ENCODE assay signal across 8 cellular contexts in the genomic region with DNA sequence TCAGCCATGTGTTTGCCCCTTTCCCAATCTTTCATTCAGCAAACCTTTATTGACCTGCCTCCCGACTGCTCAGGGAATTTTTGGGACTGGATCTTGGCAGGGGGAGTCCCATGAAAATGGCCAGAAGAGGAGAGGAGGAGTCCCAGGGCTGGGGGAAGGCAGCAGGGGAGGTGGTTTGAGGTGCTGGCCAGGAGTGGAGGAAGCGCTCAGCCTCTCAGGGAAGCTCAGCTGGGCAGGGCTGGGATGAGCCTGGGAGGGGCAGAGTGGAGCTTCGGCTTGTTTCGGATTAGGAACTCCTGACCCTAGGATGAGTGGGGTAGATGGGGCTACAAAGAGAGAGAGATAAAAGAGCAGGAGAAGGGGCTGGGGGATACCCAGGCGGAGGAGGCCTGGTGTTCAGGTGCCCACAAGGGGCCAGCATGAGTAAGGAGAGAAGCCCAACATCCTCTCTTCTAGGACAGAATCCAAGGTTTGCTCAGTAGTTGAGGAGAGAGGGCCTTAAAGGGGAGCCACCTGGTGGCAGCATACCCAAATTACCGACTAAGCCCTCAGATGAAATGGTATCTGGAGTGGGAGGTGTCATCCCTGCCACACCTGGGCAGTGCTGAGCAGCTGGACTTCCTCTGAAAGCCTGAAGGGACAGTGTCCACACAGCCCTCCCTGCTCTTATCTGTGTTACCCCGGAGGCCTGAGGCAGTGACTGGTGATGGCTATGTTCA.
DNase-seq lines count a peak whose midpoint lies in the region; FAIRE-seq lines count a peak whose summit lies in the region.

No MANE protein-coding gene starts in this region.

- in situ Hi-C loops in SK-MEL-5 (cut with HindIII; ENCODE audit: low pct_unique_long_range_greater_than_20kb, low sequenced_read_pairs): no loop called here

- DNase-seq in NCI-H2171 treated with DMSO at 0.1 percent for 48 hours (lab: John Stamatoyannopoulos, UW) (peak; percentile 20), NCI-H2171 (lab: John Stamatoyannopoulos, UW) (no peak), HT1080 (ENCODE audit: low read depth) (peak; percentile 56), SK-MEL-5 (ENCODE audit: low read depth, low spot score) (peak; percentile 61), glomerular endothelial cell (ENCODE audit: extremely low read depth, low read depth, low spot score) (peak; percentile 4), urothelium cell line (ENCODE audit: low spot score) (peak; percentile 48), NCI-H1436 (lab: John Stamatoyannopoulos, UW) (no peak)
- no peak for DNase-seq in activated CD8-positive, alpha-beta memory T cell treated with anti-CD3 and anti-CD28 coated beads, Interleukin-2, amount 50 U/mL, for 4 hours

- FAIRE-seq in urothelium cell line (lab: Jason Lieb, UNC): no peak

Comparison
In these comparisons a context has a peak if more than half of its experiments do, and no peak if none do; other contexts are left out.
1. DNase-seq: peak in NCI-H2171 treated with DMSO at 0.1 percent for 48 hours (single experiment), HT1080 (single experiment), SK-MEL-5 (single experiment), glomerular endothelial cell (single experiment) and urothelium cell line (single experiment); none in NCI-H2171 (single experiment), activated CD8-positive, alpha-beta memory T cell treated with anti-CD3 and anti-CD28 coated beads, Interleukin-2, amount 50 U/mL, for 4 hours (single experiment) and NCI-H1436 (single experiment).